ENCODE assay signal across 8 cellular contexts in genomic region chr15:73951044-73951561, GRCh38. TPM values are rescaled to one million over a fixed set of nuclear protein-coding genes. Genes with fewer than 3 reads are reported as not detected.
DNase-seq lines count a peak whose midpoint lies in the region; ATAC-seq and TF ChIP-seq lines count a peak whose summit lies in the region.

No MANE protein-coding gene starts in this region.

- H3K9me3 Mint-ChIP-seq in glutamatergic neuron (ENCODE audit: unreplicated experiment), result peaks cover 29% of the 10 kb centered on the region

- H3K27me3 Mint-ChIP-seq in glutamatergic neuron (ENCODE audit: unreplicated experiment), result peaks cover 25% of the 10 kb centered on the region

- peak overlapping the region; percentile 87 for H3K4me3 Mint-ChIP-seq in glutamatergic neuron (ENCODE audit: unreplicated experiment)

- DNase-seq in MG63 (peak; percentile 90), SW 1271 (lab: John Stamatoyannopoulos, UW) (peak; percentile 90 to 93), glutamatergic neuron (peak; percentile 95), ovary (peak; percentile 95 to 97 (median 96)), testis (peak; percentile 96)
- DNase-seq in activated naive CD8-positive, alpha-beta T cell treated with anti-CD3 and anti-CD28 coated beads, Interleukin-2, amount 50 U/mL, for 16 hours (ENCODE audit: low read depth, low spot score), result peak; percentile 35

- H3K36me3 ChIP-seq in MG63 (peaks cover 71% of the 10 kb centered on the region), ovary (no peaks in the 10 kb centered on the region), testis (ENCODE audit: low read depth, missing control alignments) (no peaks in the 10 kb centered on the region)

- TF ChIP-seq POLR2A in ovary (IDR thresholded peaks at IDR 0.05) (no peak), testis (IDR thresholded peaks at IDR 0.05) (no peak)

- intact Hi-C loops in ovary (cut with DNase I) (loop anchor here in 2 of 4 donors (10.0 kb wide), 2 partner anchors 354 to 364 kb away; no protein-coding TSS in a partner anchor), testis (cut with DNase I; ENCODE audit: low total_unique reads) (no loop called here)

- no peaks in the 10 kb centered on the region for H3K9me3 ChIP-seq in MG63
- no peaks in the 10 kb centered on the region for H3K9me3 ChIP-seq in ovary
- no peaks in the 10 kb centered on the region for H3K9me3 ChIP-seq in testis

- ATAC-seq in GM18873 (IDR thresholded peaks at IDR 0.05; ENCODE audit: low FRiP score, unreplicated experiment), result no peak

- H3K27ac ChIP-seq in ovary (peak overlapping the region; percentile 68 to 97), testis (peak overlapping the region; percentile 85 to 96)

- TF ChIP-seq EP300 in ovary (IDR thresholded peaks at IDR 0.05), result peak; percentile 65

- H3K4me1 ChIP-seq in ovary (ENCODE audit: insufficient read depth), result peaks cover 12% of the 10 kb centered on the region
- H3K4me1 ChIP-seq in testis, result peaks cover 20% of the 10 kb centered on the region

- no peak overlapping the region for H3K4me3 ChIP-seq in GM12875 (ENCODE audit: low read depth, low read length)
- H3K4me3 ChIP-seq in MG63, result no peak overlapping the region
- no peak overlapping the region for H3K4me3 ChIP-seq in ovary
- H3K4me3 ChIP-seq in testis, result no peak overlapping the region

- peaks cover 7% of the 10 kb centered on the region for H3K36me3 Mint-ChIP-seq in glutamatergic neuron (ENCODE audit: unreplicated experiment)

- H3K27me3 ChIP-seq in MG63, result no peaks in the 10 kb centered on the region
- H3K27me3 ChIP-seq in ovary, result no peaks in the 10 kb centered on the region
- H3K27me3 ChIP-seq in testis, result no peaks in the 10 kb centered on the region

- H3K27ac Mint-ChIP-seq in glutamatergic neuron (ENCODE audit: unreplicated experiment), result peak overlapping the region; percentile 100

- peaks cover 45% of the 10 kb centered on the region for H3K4me1 Mint-ChIP-seq in glutamatergic neuron (ENCODE audit: low read depth, unreplicated experiment)

- peak; percentile 82 for TF ChIP-seq CTCF in GM12875 (IDR thresholded peaks at IDR 0.05; ENCODE audit: borderline replicate concordance, insufficient read depth, low read depth, low read length)
- TF ChIP-seq CTCF in glutamatergic neuron (IDR thresholded peaks at IDR 0.05; ENCODE audit: partially characterized antibody, unreplicated experiment), result peak; percentile 40
- peak; percentile 83 to 94 (median 88) for TF ChIP-seq CTCF in ovary (IDR thresholded peaks at IDR 0.05)
- TF ChIP-seq CTCF in testis (IDR thresholded peaks at IDR 0.05), result peak; percentile 68 to 76 (median 71)

- 1 to 3% (median 2%) methylated on average over 14 of the region's 14 CpGs for WGBS in ovary, 3 donors
- 19 to 27% methylated on average over 11 to 14 of the region's 14 CpGs for WGBS in testis, 2 donors

RNA-seq across cellular contexts. Expression of gene LOXL1, which starts 24.8 kb away (rescaled TPM):
- 206 and 224 TPM in 2 replicates for total RNA-seq in MG63 (2014; rRNA removed; shearing (Covaris generic); ENCODE audit: low replicate concordance)
- total RNA-seq in glutamatergic neuron (ENCODE audit: unreplicated experiment) (163 TPM), ovary (10 to 100 TPM; 10.1 to 33.8 (median 19.9) TPM), testis (10 to 100 TPM; 13.9 to 14.9 TPM)
- polyA plus RNA-seq in ovary (10 to 100 TPM; 16.1 to 17.0 TPM), testis (ENCODE audit: insufficient read depth, low read depth, low replicate concordance) (56.8 TPM)

RNA-seq across cellular contexts. Expression of gene STOML1, which starts 41.0 kb away (rescaled TPM):
- total RNA-seq in MG63 (2014; rRNA removed; shearing (Covaris generic); ENCODE audit: low replicate concordance), result 45.3 and 53.1 TPM in 2 replicates
- total RNA-seq in glutamatergic neuron (ENCODE audit: unreplicated experiment) (19.5 TPM), ovary (10 to 100 TPM in 5 of 7 donors, 1 to 10 TPM in 2; 6.0 to 22.9 (median 13.3) TPM), testis (10 to 100 TPM; 18.2 to 20.1 TPM)
- polyA plus RNA-seq in ovary (10 to 100 TPM in 1 of 2 donors, 1 to 10 TPM in 1; 2.1 to 12.1 TPM), testis (ENCODE audit: insufficient read depth, low read depth, low replicate concordance) (25.6 TPM)

RNA-seq across cellular contexts. Expression of gene PML, which starts 43.4 kb away (rescaled TPM):
- total RNA-seq in MG63 (2014; rRNA removed; shearing (Covaris generic); ENCODE audit: low replicate concordance), result 19.5 and 39.8 TPM in 2 replicates
- total RNA-seq in glutamatergic neuron (ENCODE audit: unreplicated experiment), result 27.6 TPM
- 10 to 100 TPM; 37.4 to 60.8 (median 51.7) TPM for total RNA-seq in ovary
- 10 to 100 TPM; 20.7 to 26.0 TPM for polyA plus RNA-seq in ovary
- 10 to 100 TPM; 53.9 to 59.5 TPM for total RNA-seq in testis
- 20.9 TPM for polyA plus RNA-seq in testis (ENCODE audit: insufficient read depth, low read depth, low replicate concordance)

Comparison
In these comparisons a context has a peak if more than half of its experiments do, and no peak if none do; other contexts are left out.
1. DNase-seq: peak in every context shown above with its lines; median percentile 96 in ovary; 96 in testis; 95 in glutamatergic neuron; 92 in SW 1271; 90 in MG63; 35 in activated naive CD8-positive, alpha-beta T cell treated with anti-CD3 and anti-CD28 coated beads, Interleukin-2, amount 50 U/mL, for 16 hours.